1 cellular context compared by ENCODE assay signal in genomic region chr2:25030702-25031101, GRCh38.
TF ChIP-seq lines count a peak whose summit lies in the region.

No MANE protein-coding gene starts in this region.

TF ChIP-seq in SK-N-SH, 30 proteins besides CTCF, POLR2A, EP300 and RAD21 (continued from another document):
- no peak for TF ChIP-seq MEF2A (IDR thresholded peaks at IDR 0.05; ENCODE audit: borderline replicate concordance, low read depth)
- TF ChIP-seq GATA2 (CRISPR knock-in tag; IDR thresholded peaks at IDR 0.05) = no peak
- no peak for TF ChIP-seq TAF1 (IDR thresholded peaks at IDR 0.05; ENCODE audit: borderline replicate concordance, low read depth, low read length)
